2 cellular contexts compared by ENCODE assay signal in the genomic region with DNA sequence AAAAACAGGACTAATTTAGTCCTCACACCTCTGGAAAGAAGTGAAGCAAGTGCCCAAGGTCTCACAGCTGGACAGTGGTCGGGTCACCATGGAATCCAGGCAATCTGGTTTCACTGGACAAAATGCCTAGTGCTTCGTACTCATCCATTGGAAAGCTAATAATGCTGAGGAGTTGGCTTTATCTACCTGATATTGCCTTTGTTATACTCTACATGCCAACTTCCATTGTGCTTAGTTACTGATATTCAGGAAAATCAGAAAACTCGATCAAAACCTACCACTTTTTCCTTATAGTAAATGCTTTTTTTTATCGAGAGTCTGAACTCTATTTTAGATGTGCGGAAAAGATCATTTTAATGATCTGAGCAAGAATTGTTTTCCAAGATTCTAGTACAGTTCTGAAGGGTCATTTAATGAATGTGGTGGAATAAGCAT.
TF ChIP-seq lines count a peak whose summit lies in the region.

No MANE protein-coding gene starts in this region.

TF ChIP-seq in A549, 52 proteins besides CTCF, POLR2A, EP300 and RAD21:
- no peak for TF ChIP-seq EHMT2 (IDR thresholded peaks at IDR 0.05; ENCODE audit: low read depth)
- no peak for TF ChIP-seq HOXB13 (CRISPR knock-in tag; IDR thresholded peaks at IDR 0.05; ENCODE audit: low read depth)
- TF ChIP-seq EHF (CRISPR knock-in tag; IDR thresholded peaks at IDR 0.05): no peak
- no peak for TF ChIP-seq SMC3 (IDR thresholded peaks at IDR 0.05)
- TF ChIP-seq RNF2 (IDR thresholded peaks at IDR 0.05; ENCODE audit: borderline replicate concordance, low read depth): no peak
- TF ChIP-seq CHD2 (IDR thresholded peaks at IDR 0.05; ENCODE audit: low read length, partially characterized antibody): no peak
- TF ChIP-seq, protein P1, sequence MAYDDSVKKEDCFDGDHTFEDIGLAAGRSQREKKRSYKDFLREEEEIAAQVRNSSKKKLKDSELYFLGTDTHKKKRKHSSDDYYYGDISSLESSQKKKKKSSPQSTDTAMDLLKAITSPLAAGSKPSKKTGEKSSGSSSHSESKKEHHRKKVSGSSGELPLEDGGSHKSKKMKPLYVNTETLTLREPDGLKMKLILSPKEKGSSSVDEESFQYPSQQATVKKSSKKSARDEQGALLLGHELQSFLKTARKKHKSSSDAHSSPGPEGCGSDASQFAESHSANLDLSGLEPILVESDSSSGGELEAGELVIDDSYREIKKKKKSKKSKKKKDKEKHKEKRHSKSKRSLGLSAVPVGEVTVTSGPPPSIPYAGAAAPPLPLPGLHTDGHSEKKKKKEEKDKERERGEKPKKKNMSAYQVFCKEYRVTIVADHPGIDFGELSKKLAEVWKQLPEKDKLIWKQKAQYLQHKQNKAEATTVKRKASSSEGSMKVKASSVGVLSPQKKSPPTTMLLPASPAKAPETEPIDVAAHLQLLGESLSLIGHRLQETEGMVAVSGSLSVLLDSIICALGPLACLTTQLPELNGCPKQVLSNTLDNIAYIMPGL (CRISPR knock-in tag; IDR thresholded peaks at IDR 0.05; ENCODE audit: borderline replicate concordance): no peak
- TF ChIP-seq, protein P2, sequence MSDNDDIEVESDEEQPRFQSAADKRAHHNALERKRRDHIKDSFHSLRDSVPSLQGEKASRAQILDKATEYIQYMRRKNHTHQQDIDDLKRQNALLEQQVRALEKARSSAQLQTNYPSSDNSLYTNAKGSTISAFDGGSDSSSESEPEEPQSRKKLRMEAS (IDR thresholded peaks at IDR 0.05): no peak
- TF ChIP-seq, protein P3, sequence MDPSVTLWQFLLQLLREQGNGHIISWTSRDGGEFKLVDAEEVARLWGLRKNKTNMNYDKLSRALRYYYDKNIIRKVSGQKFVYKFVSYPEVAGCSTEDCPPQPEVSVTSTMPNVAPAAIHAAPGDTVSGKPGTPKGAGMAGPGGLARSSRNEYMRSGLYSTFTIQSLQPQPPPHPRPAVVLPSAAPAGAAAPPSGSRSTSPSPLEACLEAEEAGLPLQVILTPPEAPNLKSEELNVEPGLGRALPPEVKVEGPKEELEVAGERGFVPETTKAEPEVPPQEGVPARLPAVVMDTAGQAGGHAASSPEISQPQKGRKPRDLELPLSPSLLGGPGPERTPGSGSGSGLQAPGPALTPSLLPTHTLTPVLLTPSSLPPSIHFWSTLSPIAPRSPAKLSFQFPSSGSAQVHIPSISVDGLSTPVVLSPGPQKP (IDR thresholded peaks at IDR 0.05; ENCODE audit: low read depth, low read length): no peak
- no peak for TF ChIP-seq PHF8 (IDR thresholded peaks at IDR 0.05; ENCODE audit: borderline replicate concordance, low read depth)
- no peak for TF ChIP-seq RFX5 (IDR thresholded peaks at IDR 0.05)
- TF ChIP-seq RARB (CRISPR knock-in tag; IDR thresholded peaks at IDR 0.05): no peak

TF ChIP-seq in HCT116, 20 proteins besides CTCF, POLR2A, EP300 and RAD21:
- no peak for TF ChIP-seq EZH2 (IDR thresholded peaks at IDR 0.05)
- TF ChIP-seq ZNF274 (IDR thresholded peaks at IDR 0.05; ENCODE audit: low read depth, low read length): no peak
- TF ChIP-seq, protein P4, sequence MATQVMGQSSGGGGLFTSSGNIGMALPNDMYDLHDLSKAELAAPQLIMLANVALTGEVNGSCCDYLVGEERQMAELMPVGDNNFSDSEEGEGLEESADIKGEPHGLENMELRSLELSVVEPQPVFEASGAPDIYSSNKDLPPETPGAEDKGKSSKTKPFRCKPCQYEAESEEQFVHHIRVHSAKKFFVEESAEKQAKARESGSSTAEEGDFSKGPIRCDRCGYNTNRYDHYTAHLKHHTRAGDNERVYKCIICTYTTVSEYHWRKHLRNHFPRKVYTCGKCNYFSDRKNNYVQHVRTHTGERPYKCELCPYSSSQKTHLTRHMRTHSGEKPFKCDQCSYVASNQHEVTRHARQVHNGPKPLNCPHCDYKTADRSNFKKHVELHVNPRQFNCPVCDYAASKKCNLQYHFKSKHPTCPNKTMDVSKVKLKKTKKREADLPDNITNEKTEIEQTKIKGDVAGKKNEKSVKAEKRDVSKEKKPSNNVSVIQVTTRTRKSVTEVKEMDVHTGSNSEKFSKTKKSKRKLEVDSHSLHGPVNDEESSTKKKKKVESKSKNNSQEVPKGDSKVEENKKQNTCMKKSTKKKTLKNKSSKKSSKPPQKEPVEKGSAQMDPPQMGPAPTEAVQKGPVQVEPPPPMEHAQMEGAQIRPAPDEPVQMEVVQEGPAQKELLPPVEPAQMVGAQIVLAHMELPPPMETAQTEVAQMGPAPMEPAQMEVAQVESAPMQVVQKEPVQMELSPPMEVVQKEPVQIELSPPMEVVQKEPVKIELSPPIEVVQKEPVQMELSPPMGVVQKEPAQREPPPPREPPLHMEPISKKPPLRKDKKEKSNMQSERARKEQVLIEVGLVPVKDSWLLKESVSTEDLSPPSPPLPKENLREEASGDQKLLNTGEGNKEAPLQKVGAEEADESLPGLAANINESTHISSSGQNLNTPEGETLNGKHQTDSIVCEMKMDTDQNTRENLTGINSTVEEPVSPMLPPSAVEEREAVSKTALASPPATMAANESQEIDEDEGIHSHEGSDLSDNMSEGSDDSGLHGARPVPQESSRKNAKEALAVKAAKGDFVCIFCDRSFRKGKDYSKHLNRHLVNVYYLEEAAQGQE (IDR thresholded peaks at IDR 0.05; ENCODE audit: low read depth): no peak
- TF ChIP-seq, protein P5, sequence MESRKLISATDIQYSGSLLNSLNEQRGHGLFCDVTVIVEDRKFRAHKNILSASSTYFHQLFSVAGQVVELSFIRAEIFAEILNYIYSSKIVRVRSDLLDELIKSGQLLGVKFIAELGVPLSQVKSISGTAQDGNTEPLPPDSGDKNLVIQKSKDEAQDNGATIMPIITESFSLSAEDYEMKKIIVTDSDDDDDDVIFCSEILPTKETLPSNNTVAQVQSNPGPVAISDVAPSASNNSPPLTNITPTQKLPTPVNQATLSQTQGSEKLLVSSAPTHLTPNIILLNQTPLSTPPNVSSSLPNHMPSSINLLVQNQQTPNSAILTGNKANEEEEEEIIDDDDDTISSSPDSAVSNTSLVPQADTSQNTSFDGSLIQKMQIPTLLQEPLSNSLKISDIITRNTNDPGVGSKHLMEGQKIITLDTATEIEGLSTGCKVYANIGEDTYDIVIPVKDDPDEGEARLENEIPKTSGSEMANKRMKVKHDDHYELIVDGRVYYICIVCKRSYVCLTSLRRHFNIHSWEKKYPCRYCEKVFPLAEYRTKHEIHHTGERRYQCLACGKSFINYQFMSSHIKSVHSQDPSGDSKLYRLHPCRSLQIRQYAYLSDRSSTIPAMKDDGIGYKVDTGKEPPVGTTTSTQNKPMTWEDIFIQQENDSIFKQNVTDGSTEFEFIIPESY (IDR thresholded peaks at IDR 0.05; ENCODE audit: extremely low read depth, insufficient replicate concordance, low read length): no peak
- TF ChIP-seq SIN3A (IDR thresholded peaks at IDR 0.05; ENCODE audit: low read depth): no peak
- TF ChIP-seq CEBPB (IDR thresholded peaks at IDR 0.05; ENCODE audit: low read depth): no peak
- TF ChIP-seq EGR1 (IDR thresholded peaks at IDR 0.05; ENCODE audit: low read depth): no peak
- TF ChIP-seq ZFX (IDR thresholded peaks at IDR 0.05): no peak
- TF ChIP-seq ELF1 (IDR thresholded peaks at IDR 0.05; ENCODE audit: borderline replicate concordance, low read depth): no peak
- no peak for TF ChIP-seq EZH2phosphoT487 (IDR thresholded peaks at IDR 0.05; ENCODE audit: borderline replicate concordance)
- TF ChIP-seq, protein P6, sequence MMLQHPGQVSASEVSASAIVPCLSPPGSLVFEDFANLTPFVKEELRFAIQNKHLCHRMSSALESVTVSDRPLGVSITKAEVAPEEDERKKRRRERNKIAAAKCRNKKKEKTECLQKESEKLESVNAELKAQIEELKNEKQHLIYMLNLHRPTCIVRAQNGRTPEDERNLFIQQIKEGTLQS (IDR thresholded peaks at IDR 0.05): no peak
- TF ChIP-seq JUND (IDR thresholded peaks at IDR 0.05): no peak
- no peak for TF ChIP-seq TCF7L2 (IDR thresholded peaks at IDR 0.05; ENCODE audit: borderline replicate concordance, extremely low read depth, insufficient read depth, insufficient read length)
- TF ChIP-seq SRF (IDR thresholded peaks at IDR 0.05; ENCODE audit: low read depth): no peak
- TF ChIP-seq, protein P2 (IDR thresholded peaks at IDR 0.05): no peak
- no peak for TF ChIP-seq SP1 (IDR thresholded peaks at IDR 0.05; ENCODE audit: low read depth)
- no peak for TF ChIP-seq CBX3 (IDR thresholded peaks at IDR 0.05; ENCODE audit: low read depth)
- TF ChIP-seq FOSL1 (IDR thresholded peaks at IDR 0.05; ENCODE audit: low read depth): no peak
